In genomic region chr6:11367638-11368199, GRCh38 we compare ENCODE assay signal across 1 cellular context.
TF ChIP-seq lines count a peak whose summit lies in the region.

No MANE protein-coding gene starts in this region.

TF ChIP-seq in HepG2, 621 proteins besides CTCF, POLR2A, EP300 and RAD21 (continued from another document and continues in another):
- TF ChIP-seq, protein P1, sequence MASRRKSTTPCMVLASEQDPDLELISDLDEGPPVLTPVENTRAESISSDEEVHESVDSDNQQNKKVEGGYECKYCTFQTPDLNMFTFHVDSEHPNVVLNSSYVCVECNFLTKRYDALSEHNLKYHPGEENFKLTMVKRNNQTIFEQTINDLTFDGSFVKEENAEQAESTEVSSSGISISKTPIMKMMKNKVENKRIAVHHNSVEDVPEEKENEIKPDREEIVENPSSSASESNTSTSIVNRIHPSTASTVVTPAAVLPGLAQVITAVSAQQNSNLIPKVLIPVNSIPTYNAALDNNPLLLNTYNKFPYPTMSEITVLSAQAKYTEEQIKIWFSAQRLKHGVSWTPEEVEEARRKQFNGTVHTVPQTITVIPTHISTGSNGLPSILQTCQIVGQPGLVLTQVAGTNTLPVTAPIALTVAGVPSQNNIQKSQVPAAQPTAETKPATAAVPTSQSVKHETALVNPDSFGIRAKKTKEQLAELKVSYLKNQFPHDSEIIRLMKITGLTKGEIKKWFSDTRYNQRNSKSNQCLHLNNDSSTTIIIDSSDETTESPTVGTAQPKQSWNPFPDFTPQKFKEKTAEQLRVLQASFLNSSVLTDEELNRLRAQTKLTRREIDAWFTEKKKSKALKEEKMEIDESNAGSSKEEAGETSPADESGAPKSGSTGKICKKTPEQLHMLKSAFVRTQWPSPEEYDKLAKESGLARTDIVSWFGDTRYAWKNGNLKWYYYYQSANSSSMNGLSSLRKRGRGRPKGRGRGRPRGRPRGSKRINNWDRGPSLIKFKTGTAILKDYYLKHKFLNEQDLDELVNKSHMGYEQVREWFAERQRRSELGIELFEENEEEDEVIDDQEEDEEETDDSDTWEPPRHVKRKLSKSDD (CRISPR knock-in tag; IDR thresholded peaks at IDR 0.05; ENCODE audit: low read depth): peak; percentile 24; the same call in 1 of the 2 replicates
- peak; percentile 39; the same call in 1 of the 2 replicates for TF ChIP-seq ZBTB21 (CRISPR knock-in tag; IDR thresholded peaks at IDR 0.05)
- TF ChIP-seq ZNF784 (CRISPR knock-in tag; IDR thresholded peaks at IDR 0.05; ENCODE audit: borderline replicate concordance): 0 out of 2 replicates have a peak, but pooled peaks have one; percentile 50
- no peak for TF ChIP-seq TCF12 (IDR thresholded peaks at IDR 0.05)
- no peak; the same call in 1 of the 2 replicates for TF ChIP-seq TCF12 (CRISPR knock-in tag; IDR thresholded peaks at IDR 0.05)
- TF ChIP-seq ONECUT2 (CRISPR knock-in tag; IDR thresholded peaks at IDR 0.05): peak; percentile 58; the same call in 1 of the 2 replicates
- TF ChIP-seq SRY (CRISPR knock-in tag; IDR thresholded peaks at IDR 0.05): peak; percentile 24; the same call in 1 of the 2 replicates
- no peak for TF ChIP-seq FIP1L1 (IDR thresholded peaks at IDR 0.05; ENCODE audit: borderline replicate concordance, insufficient read depth, low read depth, low read length)
- TF ChIP-seq ZNF280D (CRISPR knock-in tag; IDR thresholded peaks at IDR 0.05): no peak; the same call in 1 of the 2 replicates
- peak; percentile 95 for TF ChIP-seq ZNF331 (CRISPR knock-in tag; IDR thresholded peaks at IDR 0.05)
- peak; percentile 79 for TF ChIP-seq ZFY (CRISPR knock-in tag; IDR thresholded peaks at IDR 0.05)
- no peak for TF ChIP-seq ZNF101 (CRISPR knock-in tag; IDR thresholded peaks at IDR 0.05; ENCODE audit: borderline replicate concordance, low read depth)
- peak; percentile 63; the same call in 1 of the 2 replicates for TF ChIP-seq PAF1 (CRISPR knock-in tag; IDR thresholded peaks at IDR 0.05)
- TF ChIP-seq ZBTB46 (CRISPR knock-in tag; IDR thresholded peaks at IDR 0.05; ENCODE audit: borderline replicate concordance): no peak
- TF ChIP-seq ATF7-NPFF (CRISPR knock-in tag; IDR thresholded peaks at IDR 0.05; ENCODE audit: low read depth): peak; percentile 85
- TF ChIP-seq HNF1A (IDR thresholded peaks at IDR 0.05; ENCODE audit: low read depth): peak; percentile 99
- TF ChIP-seq HNF1A (CRISPR knock-in tag; IDR thresholded peaks at IDR 0.05; ENCODE audit: borderline replicate concordance): peak; percentile 100
- TF ChIP-seq RNF2 (conservative IDR thresholded peaks at IDR 0.05; ENCODE audit: low read depth): no peak; the same call in 1 of the 2 replicates
- TF ChIP-seq ZNF775 (CRISPR knock-in tag; IDR thresholded peaks at IDR 0.05; ENCODE audit: borderline replicate concordance): no peak
- TF ChIP-seq CHCHD3 (CRISPR knock-in tag; IDR thresholded peaks at IDR 0.05): no peak
- TF ChIP-seq ZNF75D (CRISPR knock-in tag; IDR thresholded peaks at IDR 0.05; ENCODE audit: borderline replicate concordance): no peak
- peak; percentile 97 for TF ChIP-seq PAXIP1 (CRISPR knock-in tag; conservative IDR thresholded peaks at IDR 0.05)
- TF ChIP-seq THYN1 (CRISPR knock-in tag; IDR thresholded peaks at IDR 0.05; ENCODE audit: borderline replicate concordance, low read depth): no peak
- no peak for TF ChIP-seq ZMAT5 (CRISPR knock-in tag; IDR thresholded peaks at IDR 0.05; ENCODE audit: borderline replicate concordance, low read depth)
- no peak for TF ChIP-seq GRHL1 (CRISPR knock-in tag; conservative IDR thresholded peaks at IDR 0.05)
- TF ChIP-seq ZNF816 (CRISPR knock-in tag; IDR thresholded peaks at IDR 0.05; ENCODE audit: borderline replicate concordance): no peak; the same call in 1 of the 2 replicates
- no peak for TF ChIP-seq CCAR2 (optimal IDR thresholded peaks at IDR 0.05; ENCODE audit: low read depth, low read length)
- TF ChIP-seq, protein P2, sequence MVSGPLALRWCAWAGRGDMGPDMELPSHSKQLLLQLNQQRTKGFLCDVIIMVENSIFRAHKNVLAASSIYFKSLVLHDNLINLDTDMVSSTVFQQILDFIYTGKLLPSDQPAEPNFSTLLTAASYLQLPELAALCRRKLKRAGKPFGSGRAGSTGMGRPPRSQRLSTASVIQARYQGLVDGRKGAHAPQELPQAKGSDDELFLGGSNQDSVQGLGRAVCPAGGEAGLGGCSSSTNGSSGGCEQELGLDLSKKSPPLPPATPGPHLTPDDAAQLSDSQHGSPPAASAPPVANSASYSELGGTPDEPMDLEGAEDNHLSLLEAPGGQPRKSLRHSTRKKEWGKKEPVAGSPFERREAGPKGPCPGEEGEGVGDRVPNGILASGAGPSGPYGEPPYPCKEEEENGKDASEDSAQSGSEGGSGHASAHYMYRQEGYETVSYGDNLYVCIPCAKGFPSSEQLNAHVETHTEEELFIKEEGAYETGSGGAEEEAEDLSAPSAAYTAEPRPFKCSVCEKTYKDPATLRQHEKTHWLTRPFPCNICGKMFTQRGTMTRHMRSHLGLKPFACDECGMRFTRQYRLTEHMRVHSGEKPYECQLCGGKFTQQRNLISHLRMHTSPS (CRISPR knock-in tag; IDR thresholded peaks at IDR 0.05; ENCODE audit: low read depth): peak; percentile 54; the same call in 1 of the 2 replicates
- TF ChIP-seq FOXM1 (CRISPR knock-in tag; IDR thresholded peaks at IDR 0.05): no peak
- no peak for TF ChIP-seq GTF2F1 (IDR thresholded peaks at IDR 0.05; ENCODE audit: low read length)
- TF ChIP-seq ZNF605 (CRISPR knock-in tag; IDR thresholded peaks at IDR 0.05): peak; percentile 93
- no peak for TF ChIP-seq RBM39 (IDR thresholded peaks at IDR 0.05; ENCODE audit: low read depth, low read length, poor library complexity, severe bottlenecking)
- TF ChIP-seq MXD4 (CRISPR knock-in tag; IDR thresholded peaks at IDR 0.05): peak; percentile 32; the same call in 1 of the 2 replicates
- TF ChIP-seq ZNF205 (CRISPR knock-in tag; IDR thresholded peaks at IDR 0.05): peak; percentile 91
- TF ChIP-seq, protein P3, sequence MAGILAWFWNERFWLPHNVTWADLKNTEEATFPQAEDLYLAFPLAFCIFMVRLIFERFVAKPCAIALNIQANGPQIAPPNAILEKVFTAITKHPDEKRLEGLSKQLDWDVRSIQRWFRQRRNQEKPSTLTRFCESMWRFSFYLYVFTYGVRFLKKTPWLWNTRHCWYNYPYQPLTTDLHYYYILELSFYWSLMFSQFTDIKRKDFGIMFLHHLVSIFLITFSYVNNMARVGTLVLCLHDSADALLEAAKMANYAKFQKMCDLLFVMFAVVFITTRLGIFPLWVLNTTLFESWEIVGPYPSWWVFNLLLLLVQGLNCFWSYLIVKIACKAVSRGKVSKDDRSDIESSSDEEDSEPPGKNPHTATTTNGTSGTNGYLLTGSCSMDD (CRISPR knock-in tag; IDR thresholded peaks at IDR 0.05): no peak
- TF ChIP-seq ZNF12 (CRISPR knock-in tag; IDR thresholded peaks at IDR 0.05): peak; percentile 92
- no peak for TF ChIP-seq ZNF432 (CRISPR knock-in tag; IDR thresholded peaks at IDR 0.05; ENCODE audit: borderline replicate concordance)
- TF ChIP-seq SNAPC2 (CRISPR knock-in tag; IDR thresholded peaks at IDR 0.05): no peak
